ENCODE assay signal across 8 cellular contexts in the genomic region with DNA sequence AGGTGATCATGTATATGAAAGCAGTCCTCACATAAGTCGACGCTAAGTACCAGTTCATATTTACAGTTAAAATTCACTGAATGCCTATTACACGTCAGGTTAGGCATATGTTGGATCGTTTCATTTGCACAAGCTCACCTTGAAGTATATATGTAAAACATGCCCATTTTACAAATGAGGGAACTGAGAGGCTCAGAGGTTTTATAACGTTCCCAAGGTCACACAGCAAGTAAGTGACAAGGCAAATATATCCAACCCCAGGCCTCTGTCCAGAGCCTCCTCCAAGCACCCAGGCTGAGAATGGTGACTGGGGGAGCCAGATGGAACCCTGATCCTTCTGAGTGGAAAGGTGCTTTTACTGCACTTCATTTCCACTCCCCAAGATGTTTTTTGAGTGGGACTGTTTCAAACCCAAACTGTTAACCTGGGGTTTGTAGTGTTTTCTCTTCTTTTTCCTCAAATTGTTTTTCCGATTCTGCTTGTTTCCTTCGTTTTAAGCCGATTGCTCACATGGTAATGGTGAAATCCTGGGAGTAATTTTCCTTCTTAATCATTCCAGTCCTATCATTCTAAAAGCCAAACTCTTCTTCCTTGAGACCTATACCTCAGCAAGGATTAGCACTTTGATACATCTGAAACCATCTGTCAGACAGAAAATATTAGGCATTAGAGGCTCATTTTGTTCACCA. TPM values are rescaled to one million over a fixed set of nuclear protein-coding genes. Genes with fewer than 3 reads are reported as not detected.
DNase-seq lines count a peak whose midpoint lies in the region; ATAC-seq and TF ChIP-seq lines count a peak whose summit lies in the region.

No MANE protein-coding gene starts in this region.

- H3K4me1 Mint-ChIP-seq in activated B cell treated with CpG ODN at 0.5 μM for 24 hours = peaks cover 36% of the 10 kb centered on the region

- no peaks in the 10 kb centered on the region for H3K9me3 Mint-ChIP-seq in activated B cell treated with CpG ODN at 0.5 μM for 24 hours

- no peak for TF ChIP-seq POLR2A in suprapubic skin (IDR thresholded peaks at IDR 0.05)

- TF ChIP-seq CTCF in 22Rv1 (IDR thresholded peaks at IDR 0.05) (no peak), activated B cell treated with CpG ODN at 0.5 μM for 24 hours (IDR thresholded peaks at IDR 0.05) (no peak), suprapubic skin (IDR thresholded peaks at IDR 0.05) (no peak), omental fat pad (IDR thresholded peaks at IDR 0.05) (no peak)

- peak overlapping the region; percentile 97 for H3K27ac Mint-ChIP-seq in activated B cell treated with CpG ODN at 0.5 μM for 24 hours

- TF ChIP-seq EP300 in suprapubic skin (IDR thresholded peaks at IDR 0.05) = no peak

- peak overlapping the region; percentile 99 for H3K4me3 Mint-ChIP-seq in activated B cell treated with CpG ODN at 0.5 μM for 24 hours

- no peak for DNase-seq in activated B cell treated with CpG ODN at 0.5 μM for 24 hours
- no peak for DNase-seq in suprapubic skin (ENCODE audit: low spot score in 2 of 2)
- no peak for DNase-seq in omental fat pad (ENCODE audit: low spot score)
- DNase-seq in putamen (ENCODE audit: low spot score) = no peak

- POLR2A ChIA-PET in activated B cell treated with CpG ODN at 0.5 μM for 24 hours (lab: Charles Lee) = interaction anchor here (0.5 to 5.9 kb wide), 13 partner anchors 10 to 669 kb away, joined by 3 to 116 read pairs (median 23); no protein-coding TSS in a partner anchor

- peaks cover 6% of the 10 kb centered on the region for H3K27me3 ChIP-seq in iPS-15b (ENCODE audit: control insufficient read depth, insufficient read depth, low read length)
- H3K27me3 ChIP-seq in suprapubic skin = no peaks in the 10 kb centered on the region

- peak; percentile 3 for ATAC-seq in GM21717 (IDR thresholded peaks at IDR 0.05; ENCODE audit: unreplicated experiment)
- ATAC-seq in activated B cell treated with CpG ODN at 0.5 μM for 24 hours (ENCODE audit: low read depth) = no peak
- ATAC-seq in omental fat pad (ENCODE audit: low FRiP score) = no peak
- no peak for ATAC-seq in HG02759 (IDR thresholded peaks at IDR 0.05; ENCODE audit: unreplicated experiment)

- H3K9me3 ChIP-seq in iPS-15b (ENCODE audit: control insufficient read depth, insufficient read depth, low read length) (no peaks in the 10 kb centered on the region), suprapubic skin (no peaks in the 10 kb centered on the region)

- H3K36me3 ChIP-seq in iPS-15b (ENCODE audit: control insufficient read depth, insufficient read depth, low read length) = peaks cover 5% of the 10 kb centered on the region
- no peaks in the 10 kb centered on the region for H3K36me3 ChIP-seq in suprapubic skin

- peak overlapping the region; percentile 80 for H3K9ac ChIP-seq in iPS-15b (ENCODE audit: low read depth, low read length)

- H3K27ac ChIP-seq in 22Rv1 (peak overlapping the region; percentile 94), suprapubic skin (peak overlapping the region; percentile 85)

- H3K27me3 Mint-ChIP-seq in activated B cell treated with CpG ODN at 0.5 μM for 24 hours = no peaks in the 10 kb centered on the region

- CTCF ChIA-PET in activated B cell treated with CpG ODN at 0.5 μM for 24 hours (lab: Charles Lee) = interaction anchor here (0.9 to 2.9 kb wide), 4 partner anchors 55 to 73 kb away, joined by 3 to 16 read pairs (median 6); no protein-coding TSS in a partner anchor

- H3K36me3 Mint-ChIP-seq in activated B cell treated with CpG ODN at 0.5 μM for 24 hours (ENCODE audit: low read depth) = peaks cover 13% of the 10 kb centered on the region

- 61% methylated on average over 8 of the region's 8 CpGs for WGBS in suprapubic skin

- H3K4me1 ChIP-seq in iPS-15b (ENCODE audit: control insufficient read depth, insufficient read depth, low read length) = peaks cover 4% of the 10 kb centered on the region
- peaks cover 23% of the 10 kb centered on the region for H3K4me1 ChIP-seq in suprapubic skin

- peak overlapping the region; percentile 87 for H3K4me3 ChIP-seq in iPS-15b (ENCODE audit: low read depth, low read length)
- H3K4me3 ChIP-seq in suprapubic skin = peak overlapping the region; percentile 70

- intact Hi-C loops in activated B cell treated with CpG ODN at 0.5 μM for 24 hours (cut with micrococcal nuclease) = loop anchor here (1.0 to 10.0 kb wide), 11 partner anchors 11 to 1080 kb away; partner anchors contain the start of genes PI4K2B, STIM2, TBC1D19 and ZCCHC4

RNA-seq across cellular contexts. Expression of gene SMIM20, which starts 0.8 kb away (rescaled TPM):
- total RNA-seq in activated B cell treated with CpG ODN at 0.5 μM for 24 hours (16.6 and 18.7 TPM in 2 replicates), suprapubic skin (10 to 100 TPM; 12.2 to 17.1 (median 15.1) TPM), omental fat pad (10 to 100 TPM; 21.4 to 33.5 (median 25.6) TPM)

RNA-seq across cellular contexts. Expression of gene SEL1L3, which starts 52.0 kb away (rescaled TPM):
- total RNA-seq in activated B cell treated with CpG ODN at 0.5 μM for 24 hours (102 and 113 TPM in 2 replicates), suprapubic skin (10 to 100 TPM in 2 of 4 donors, 1 to 10 TPM in 2; 5.5 to 16.0 (median 12.3) TPM), omental fat pad (10 to 100 TPM; 15.8 to 29.9 (median 21.4) TPM)
